14 cellular contexts compared by ENCODE assay signal in genomic region chr15:100715571-100716455, GRCh38.
A peak's percentile ranks its signal among the peaks of the same experiment; 100 is the strongest.
DNase-seq lines count a peak whose midpoint lies in the region; FAIRE-seq and TF ChIP-seq lines count a peak whose summit lies in the region.
"Had no signal": no experiment of that assay in that cellular context is flagged by ENCODE, and none has a peak within 500 bp of the region (broad histone marks: within the 10 kb centered on the region; RNA-seq: fewer than 3 reads in every experiment).

No MANE protein-coding gene starts in this region.

- 81% methylated on average over 17 of the region's 17 CpGs for WGBS in hepatocyte (ENCODE audit: low lambda C conversion rate, missing lambda C conversion rate)
- 66 to 77% (median 72%) methylated on average over 17 of the region's 17 CpGs for WGBS in small intestine, 3 donors

- H3K27ac ChIP-seq in hepatocyte (no peak overlapping the region), small intestine (ENCODE audit: low read depth in 1 of 2, low read length in 1 of 2) (peak overlapping the region in 1 of 2 donors; percentile 69)
- H3K27ac ChIP-seq: gastrocnemius medialis had no signal

- no peaks in the 10 kb centered on the region for H3K9me3 ChIP-seq in hepatocyte (ENCODE audit: low read depth)
- H3K9me3 ChIP-seq in small intestine (ENCODE audit: control insufficient read depth, low read depth): no peaks in the 10 kb centered on the region
- H3K9me3 ChIP-seq: gastrocnemius medialis had no signal

- H3K79me2 ChIP-seq in hepatocyte: no peaks in the 10 kb centered on the region

- no peak for TF ChIP-seq CTCF in hepatocyte (IDR thresholded peaks at IDR 0.05; ENCODE audit: poor library complexity)

- no peak overlapping the region for H2AFZ ChIP-seq in hepatocyte

- H3K36me3 ChIP-seq in hepatocyte (replicated peaks; ENCODE audit: insufficient read depth, low read depth): no peaks in the 10 kb centered on the region
- H3K36me3 ChIP-seq in small intestine (ENCODE audit: control insufficient read depth in 2 of 2, insufficient read depth in 2 of 2, low read length in 2 of 2): no peaks in the 10 kb centered on the region
- H3K36me3 ChIP-seq: gastrocnemius medialis had no signal

- DNase-seq in HT-29 (ENCODE audit: low spot score) (peak; percentile 90), RCC 7860 (ENCODE audit: low spot score) (peak; percentile 61), hepatocyte (ENCODE audit: low spot score) (peak; percentile 56), small intestine (peak; percentile 58), foreskin melanocyte (no peak), COLO829 (ENCODE audit: low spot score) (no peak), Ammon's horn (ENCODE audit: low spot score) (no peak)
- DNase-seq: activated CD4-positive, alpha-beta T cell treated with anti-CD3 and anti-CD28 coated beads for 48 hours; CD4-positive, CD25-positive, alpha-beta regulatory T cell; gastrocnemius medialis; GF-D8; naive thymus-derived CD8-positive, alpha-beta T cell; T-helper 17 cell had no signal

- peak; percentile 90 for FAIRE-seq in RCC 7860 (lab: Jason Lieb, UNC)
- no peak for FAIRE-seq in small intestine (lab: Jason Lieb, UNC)
- FAIRE-seq: islet of Langerhans had no signal

- no peaks in the 10 kb centered on the region for H4K20me1 ChIP-seq in hepatocyte (ENCODE audit: insufficient read depth, poor library complexity, severe bottlenecking)

- H3K4me2 ChIP-seq in hepatocyte: no peak overlapping the region

- H3K27me3 ChIP-seq in hepatocyte (no peaks in the 10 kb centered on the region), small intestine (ENCODE audit: control insufficient read depth in 2 of 2, insufficient read depth in 2 of 2, low read length in 2 of 2) (no peaks in the 10 kb centered on the region)

- H3K4me3 ChIP-seq in hepatocyte: no peak overlapping the region
- no peak overlapping the region for H3K4me3 ChIP-seq in small intestine (ENCODE audit: low read depth in 1 of 2, low read length in 2 of 2)
- H3K4me3 ChIP-seq: gastrocnemius medialis had no signal

- H3K4me1 ChIP-seq in hepatocyte (ENCODE audit: insufficient read depth): peaks cover 19% of the 10 kb centered on the region
- peaks cover 2 to 4% of the 10 kb centered on the region in 2 donors for H3K4me1 ChIP-seq in small intestine (ENCODE audit: control insufficient read depth in 2 of 2, insufficient read depth in 1 of 2, low read depth in 1 of 2, low read length in 1 of 2)

- no peaks in the 10 kb centered on the region for H3K9me2 ChIP-seq in hepatocyte (replicated peaks; ENCODE audit: insufficient read depth)

Comparison
In these comparisons a context has a peak if more than half of its experiments do, and no peak if none do; other contexts are left out.
1. DNase-seq: peak in HT-29 (single experiment), RCC 7860 (single experiment), hepatocyte (single experiment) and small intestine (single experiment); none in foreskin melanocyte (single experiment), COLO829 (single experiment) and Ammon's horn (single experiment).